1 cellular context compared by ENCODE assay signal in genomic region chr6:157946053-157946617, GRCh38.
TF ChIP-seq lines count a peak whose summit lies in the region.

No MANE protein-coding gene starts in this region.

TF ChIP-seq in WTC11, 78 proteins besides CTCF, POLR2A, EP300 and RAD21 (continued from another document):
- TF ChIP-seq IRF1 (CRISPR knock-in tag; IDR thresholded peaks at IDR 0.05) (no peak), PRRX2 (CRISPR knock-in tag; IDR thresholded peaks at IDR 0.05) (no peak)
